Comparison of ENCODE assay signal across 8 cellular contexts in the genomic region with DNA sequence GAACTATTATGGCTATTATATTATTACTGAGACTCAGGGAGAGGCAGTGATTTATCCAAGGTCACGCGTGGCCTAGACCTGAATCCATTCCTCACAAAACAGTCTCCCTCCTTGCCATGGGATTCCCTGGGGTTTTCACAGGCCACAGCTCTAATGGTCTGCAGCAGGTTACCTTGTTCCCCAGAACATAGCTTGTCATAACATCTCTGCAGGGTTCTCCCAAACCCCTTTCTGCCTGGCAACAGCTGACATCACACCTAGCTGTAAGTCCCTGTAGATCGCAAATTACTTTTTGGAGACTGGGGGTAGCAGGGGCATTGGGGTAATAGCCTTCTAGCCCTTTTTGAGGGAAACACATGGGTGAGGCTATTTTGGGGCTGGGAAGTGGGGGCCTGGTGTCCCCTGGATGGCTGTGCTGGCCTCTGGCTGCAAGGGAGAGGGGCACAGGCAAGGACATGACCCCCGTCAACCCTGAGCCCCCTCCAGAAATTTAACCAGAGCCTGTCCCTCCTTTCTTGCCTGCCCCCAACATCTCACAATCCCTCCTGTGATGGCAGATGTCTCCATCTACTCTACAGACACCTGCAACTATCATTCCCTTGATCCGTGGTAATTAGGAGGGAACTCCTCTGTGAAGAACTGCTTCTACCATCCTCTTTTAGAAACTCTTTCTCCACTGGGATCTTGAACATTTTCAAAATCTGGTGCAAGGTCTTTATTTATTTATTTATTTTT. TPM values are rescaled to one million over a fixed set of nuclear protein-coding genes. Genes with fewer than 3 reads are reported as not detected.
DNase-seq lines count a peak whose midpoint lies in the region; ATAC-seq and TF ChIP-seq lines count a peak whose summit lies in the region.

No MANE protein-coding gene starts in this region.

- H3K9me3 ChIP-seq in ascending aorta (no peaks in the 10 kb centered on the region), mesenchymal stem cell (ENCODE audit: control insufficient read depth, low read length) (no peaks in the 10 kb centered on the region)

- H2AFZ ChIP-seq in mesenchymal stem cell (ENCODE audit: low read depth, low read length) = no peak overlapping the region

- H3K4me1 Mint-ChIP-seq in T-cell (peaks cover 43 to 63% (median 49%) of the 10 kb centered on the region in 3 donors), HFFc6 (ENCODE audit: low read depth) (peaks cover 8% of the 10 kb centered on the region)

- no peak overlapping the region for H2BK15ac ChIP-seq in mesenchymal stem cell (ENCODE audit: low read depth, poor library complexity, severe bottlenecking)

- H3K4me3 Mint-ChIP-seq in T-cell = peak overlapping the region; percentile 88 to 97 (median 96)
- H3K4me3 Mint-ChIP-seq in HFFc6 = no peak overlapping the region

- no peak overlapping the region for H4K8ac ChIP-seq in mesenchymal stem cell (ENCODE audit: low read length)

- H4K91ac ChIP-seq in mesenchymal stem cell (ENCODE audit: low read length) = no peak overlapping the region

- DNase-seq in T-cell = peak; percentile 35 to 83 (median 71)
- DNase-seq in ascending aorta (ENCODE audit: low spot score in 2 of 2) = no peak
- DNase-seq in mesenchymal stem cell = peak; percentile 29
- peak; percentile 25 to 80 (median 58) for DNase-seq in stimulated activated naive CD4-positive, alpha-beta T cell (lab: John Stamatoyannopoulos, UW)
- DNase-seq in HFFc6 = no peak

- H2BK120ac ChIP-seq in mesenchymal stem cell (ENCODE audit: low read depth, low read length) = no peak overlapping the region

- H3K27ac ChIP-seq in ascending aorta (peak overlapping the region; percentile 81 to 86), mesenchymal stem cell (ENCODE audit: low read length, poor library complexity, severe bottlenecking) (no peak overlapping the region)

- H2AK5ac ChIP-seq in mesenchymal stem cell (ENCODE audit: low read length, severe bottlenecking) = peak overlapping the region; percentile 9

- POLR2A ChIA-PET in T-cell (lab: Charles Lee) = interaction anchor here (0.6 to 1.8 kb wide), 12 partner anchors 11 to 841 kb away, joined by 3 to 8 read pairs (median 4); partner anchors contain the start of genes GM2A (in 1 of the 2), RPS14 (in 1 of the 2) and TCOF1 (in 1 of the 2)

- H3K27ac Mint-ChIP-seq in T-cell (peak overlapping the region; percentile 99 to 100), HFFc6 (no peak overlapping the region)

- peak; percentile 19 for ATAC-seq in GM21619 (IDR thresholded peaks at IDR 0.05; ENCODE audit: unreplicated experiment)
- peak in 2 of 4 experiments; percentile 12 for ATAC-seq in T-cell (replicated peaks in 1 of 4)
- no peak for ATAC-seq in HG03439 (IDR thresholded peaks at IDR 0.05; ENCODE audit: unreplicated experiment)
- ATAC-seq in GM19467 (IDR thresholded peaks at IDR 0.05; ENCODE audit: unreplicated experiment) = no peak

- H3K27me3 Mint-ChIP-seq in T-cell = no peaks in the 10 kb centered on the region
- peaks cover 3% of the 10 kb centered on the region; the same call in 1 of the 2 replicates for H3K27me3 Mint-ChIP-seq in HFFc6 (ENCODE audit: insufficient read depth)

- intact Hi-C loops in ascending aorta (cut with DNase I) = loop anchor here (5.0 kb wide), 1 partner anchor 54 kb away; the partner anchor contains the start of gene TCOF1

- H3K27me3 ChIP-seq in ascending aorta = no peaks in the 10 kb centered on the region
- no peaks in the 10 kb centered on the region for H3K27me3 ChIP-seq in mesenchymal stem cell (ENCODE audit: control insufficient read depth in 1 of 2, insufficient read depth in 1 of 2, low read length in 2 of 2)

- peak overlapping the region; percentile 85 for H3K9ac ChIP-seq in mesenchymal stem cell (ENCODE audit: low read length)

- peak overlapping the region; percentile 55 to 64 for H3K4me3 ChIP-seq in ascending aorta
- peak overlapping the region in 1 of 2 experiments; percentile 77 for H3K4me3 ChIP-seq in mesenchymal stem cell (ENCODE audit: insufficient read depth in 1 of 2, low read depth in 1 of 2, low read length in 2 of 2)

- H3K36me3 Mint-ChIP-seq in T-cell (peaks cover 11% of the 10 kb centered on the region), HFFc6 (ENCODE audit: low read depth) (no peaks in the 10 kb centered on the region)

- H3K9me3 Mint-ChIP-seq in T-cell (no peaks in the 10 kb centered on the region), HFFc6 (no peaks in the 10 kb centered on the region)

- TF ChIP-seq CTCF in ascending aorta (IDR thresholded peaks at IDR 0.05) (no peak), HFFc6 (IDR thresholded peaks at IDR 0.05) (no peak)

- no peak overlapping the region for H2BK12ac ChIP-seq in mesenchymal stem cell (ENCODE audit: low read length in 2 of 2)

- 100% methylated on average over 5 of the region's 5 CpGs for WGBS in mesenchymal stem cell

- H3K4ac ChIP-seq in mesenchymal stem cell (ENCODE audit: low read depth in 1 of 2, low read length in 2 of 2) = no peak overlapping the region

- CTCF ChIA-PET in T-cell (lab: Charles Lee) = interaction anchor here (0.6 to 2.0 kb wide), 14 partner anchors 12 to 1674 kb away, joined by 3 to 18 read pairs (median 4); partner anchors contain the start of gene IRGM (in 1 of the 2)

- H3K23ac ChIP-seq in mesenchymal stem cell (ENCODE audit: low read length in 2 of 2) = no peak overlapping the region

- H3K4me1 ChIP-seq in ascending aorta (peaks cover 3 to 11% of the 10 kb centered on the region in 2 donors), mesenchymal stem cell (ENCODE audit: control insufficient read depth, insufficient read depth, low read depth, low read length) (peaks cover 12% of the 10 kb centered on the region)

- H3K14ac ChIP-seq in mesenchymal stem cell (ENCODE audit: low read length in 2 of 2) = no peak overlapping the region

- no peak overlapping the region for H2BK5ac ChIP-seq in mesenchymal stem cell (ENCODE audit: low read depth, low read length, poor library complexity, severe bottlenecking)

- H3K18ac ChIP-seq in mesenchymal stem cell (ENCODE audit: low read depth in 1 of 2, low read length in 2 of 2) = no peak overlapping the region

- H3K79me1 ChIP-seq in mesenchymal stem cell (replicated peaks; ENCODE audit: low read length, poor library complexity, severe bottlenecking) = no peaks in the 10 kb centered on the region

- no peaks in the 10 kb centered on the region for H3K36me3 ChIP-seq in ascending aorta
- peaks cover 2 to 6% of the 10 kb centered on the region in 2 experiments for H3K36me3 ChIP-seq in mesenchymal stem cell (ENCODE audit: control insufficient read depth in 1 of 2, insufficient read depth in 2 of 2, low read depth in 1 of 2, low read length in 2 of 2)

- H3K4me2 ChIP-seq in mesenchymal stem cell (ENCODE audit: low read length, poor library complexity, severe bottlenecking) = no peak overlapping the region

RNA-seq across cellular contexts. Expression of gene CD74, which starts 1.3 kb away (rescaled TPM):
- total RNA-seq in T-cell (100 to 1,000 TPM; 201 to 512 (median 406) TPM), ascending aorta (1,940 TPM)
- 0.43 TPM for polyA plus RNA-seq in mesenchymal stem cell (2013, experiment 1 of 2)
- polyA plus RNA-seq in mesenchymal stem cell (2013, experiment 2 of 2) = 0.36 TPM
- total RNA-seq in HFFc6 (2021; fragmentation: NEBNext Ultra II Directional; extraction: Animal tissue kit (Norgen Biotek cat#: 25700)) = under 1 TPM in 1 of 6 experiments, not detected in 5; 0.37 TPM

RNA-seq across cellular contexts. Expression of gene RPS14, which starts 38.1 kb away (rescaled TPM):
- 1,000 to 10,000 TPM; 4,124 to 5,450 (median 5,009) TPM for total RNA-seq in T-cell
- 1,928 TPM for total RNA-seq in ascending aorta
- 3,588 TPM for polyA plus RNA-seq in mesenchymal stem cell (2013, experiment 1 of 2)
- polyA plus RNA-seq in mesenchymal stem cell (2013, experiment 2 of 2) = 3,623 TPM
- total RNA-seq in HFFc6 (2021; fragmentation: NEBNext Ultra II Directional; extraction: Animal tissue kit (Norgen Biotek cat#: 25700)) = 1,000 to 10,000 TPM; 1,658 to 2,163 (median 1,911) TPM

RNA-seq across cellular contexts. Expression of gene TCOF1, which starts 53.9 kb away (rescaled TPM):
- total RNA-seq in T-cell (10 to 100 TPM; 50.4 to 67.8 (median 58.4) TPM), ascending aorta (31.4 TPM)
- polyA plus RNA-seq in mesenchymal stem cell (2013, experiment 1 of 2) = 14.3 TPM
- 13.1 TPM for polyA plus RNA-seq in mesenchymal stem cell (2013, experiment 2 of 2)
- 10 to 100 TPM; 30.8 to 44.6 (median 38.5) TPM for total RNA-seq in HFFc6 (2021; fragmentation: NEBNext Ultra II Directional; extraction: Animal tissue kit (Norgen Biotek cat#: 25700))

Comparison
In these comparisons a context has a peak if more than half of its experiments do, and no peak if none do; other contexts are left out.
1. DNase-seq: peak in T-cell (34 of 34), mesenchymal stem cell (single experiment) and stimulated activated naive CD4-positive, alpha-beta T cell (6 of 6); none in ascending aorta (0 of 2) and HFFc6 (single experiment).
2. RNA of gene CD74, which starts 1.3 kb away (total RNA-seq): 1,940 TPM in ascending aorta (single experiment) and 201 to 512 TPM in T-cell; 0.37 TPM in HFFc6; every median in the first group is over 100 times any median in the second.